ENCODE assay signal across 23 cellular contexts in the genomic region with DNA sequence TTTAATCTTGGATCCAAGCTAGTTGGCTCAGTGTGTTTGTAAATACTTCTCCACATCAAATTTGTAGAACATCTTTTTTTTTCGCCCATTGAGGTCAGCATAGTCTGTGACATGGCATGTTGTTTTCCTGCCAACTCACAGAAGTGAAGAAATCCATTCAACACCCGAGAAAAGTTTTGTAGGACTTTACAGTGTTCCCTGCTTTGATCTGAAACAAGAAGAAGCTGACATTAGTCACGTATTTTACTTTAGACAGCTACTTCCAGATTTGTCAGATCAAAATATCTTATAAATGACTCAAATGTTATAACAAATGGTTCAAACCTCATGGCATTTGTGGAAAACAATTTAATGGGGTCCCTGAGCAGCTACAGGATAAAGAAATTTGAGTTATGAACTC.
DNase-seq lines count a peak whose midpoint lies in the region; ATAC-seq and TF ChIP-seq lines count a peak whose summit lies in the region.
"Had no signal": no experiment of that assay in that cellular context is flagged by ENCODE, and none has a peak within 500 bp of the region (broad histone marks: within the 10 kb centered on the region; RNA-seq: fewer than 3 reads in every experiment).

No MANE protein-coding gene starts in this region.

- peaks cover 75% of the 10 kb centered on the region for H3K4me1 Mint-ChIP-seq in brain
- H3K4me1 Mint-ChIP-seq: CD4-positive, CD25-positive, alpha-beta regulatory T cell; IgD-negative memory B cell had no signal

- H3K4me1 ChIP-seq in Karpas-422 (ENCODE audit: low read length) = peaks cover 49% of the 10 kb centered on the region
- H3K4me1 ChIP-seq in heart left ventricle = no peaks in the 10 kb centered on the region
- H3K4me1 ChIP-seq: psoas muscle, upper lobe of right lung had no signal

- H3K27ac ChIP-seq in Karpas-422 (ENCODE audit: low read length) = no peak overlapping the region
- H3K27ac ChIP-seq in heart left ventricle = no peak overlapping the region
- H3K27ac ChIP-seq: PC-9, psoas muscle, upper lobe of right lung had no signal

- no peaks in the 10 kb centered on the region for H3K36me3 Mint-ChIP-seq in brain
- H3K36me3 Mint-ChIP-seq: CD4-positive, CD25-positive, alpha-beta regulatory T cell; IgD-negative memory B cell had no signal

- H3K27ac Mint-ChIP-seq in brain = peak overlapping the region in 3 of 5 experiments; percentile 49 to 81 (median 71)
- H3K27ac Mint-ChIP-seq: CD4-positive, CD25-positive, alpha-beta regulatory T cell; IgD-negative memory B cell; stimulated activated naive CD8-positive, alpha-beta T cell treated with anti-CD3 and anti-CD28 coated beads, Interleukin-15, Interleukin-2, amounts not matched to agents 100 ng/mL and 50 ng/mL, for 24 hours had no signal

- no peak overlapping the region for H3K4me3 Mint-ChIP-seq in brain
- H3K4me3 Mint-ChIP-seq: CD4-positive, CD25-positive, alpha-beta regulatory T cell; IgD-negative memory B cell; stimulated activated naive CD8-positive, alpha-beta T cell treated with anti-CD3 and anti-CD28 coated beads, Interleukin-15, Interleukin-2, amounts not matched to agents 100 ng/mL and 50 ng/mL, for 24 hours had no signal

- no peaks in the 10 kb centered on the region for H3K9me3 Mint-ChIP-seq in brain
- H3K9me3 Mint-ChIP-seq: stimulated activated naive CD8-positive, alpha-beta T cell treated with anti-CD3 and anti-CD28 coated beads, Interleukin-15, Interleukin-2, amounts not matched to agents 100 ng/mL and 50 ng/mL, for 24 hours had no signal

- no peaks in the 10 kb centered on the region for H3K9me2 ChIP-seq in Karpas-422 (replicated peaks; ENCODE audit: insufficient read depth, low read length)

- peak overlapping the region; percentile 41 for H2AFZ ChIP-seq in Karpas-422 (ENCODE audit: low read length)
- H2AFZ ChIP-seq: PC-9 had no signal

- no peak for TF ChIP-seq POLR2A in heart left ventricle (IDR thresholded peaks at IDR 0.05)

- intact Hi-C loops in heart left ventricle (cut with DNase I) = no loop called here

- no peak overlapping the region for H3K4me3 ChIP-seq in AG09309 (ENCODE audit: control insufficient read depth, low read depth, low read length)
- H3K4me3 ChIP-seq in Karpas-422 (ENCODE audit: low read length) = no peak overlapping the region
- H3K4me3 ChIP-seq in heart left ventricle = no peak overlapping the region
- H3K4me3 ChIP-seq: PC-9, psoas muscle, upper lobe of right lung had no signal

- H3K9me3 ChIP-seq in Karpas-422 (ENCODE audit: low read length) = no peaks in the 10 kb centered on the region
- H3K9me3 ChIP-seq in heart left ventricle = no peaks in the 10 kb centered on the region
- H3K9me3 ChIP-seq: psoas muscle, upper lobe of right lung had no signal

- H3K27me3 ChIP-seq in Karpas-422 (ENCODE audit: low read length) (no peaks in the 10 kb centered on the region), heart left ventricle (peaks cover 0 to 3% (median 0%) of the 10 kb centered on the region in 9 donors)
- H3K27me3 ChIP-seq: upper lobe of right lung had no signal

- no peak overlapping the region for H3K9ac ChIP-seq in Karpas-422 (ENCODE audit: low read length)

- H3K36me3 ChIP-seq in Karpas-422 (ENCODE audit: insufficient read depth, low read length) (no peaks in the 10 kb centered on the region), heart left ventricle (no peaks in the 10 kb centered on the region)
- H3K36me3 ChIP-seq: upper lobe of right lung had no signal

- 73 to 77% (median 75%) methylated on average over 3 of the region's 3 CpGs for WGBS in heart left ventricle, 4 donors

- no peaks in the 10 kb centered on the region for H4K20me1 ChIP-seq in Karpas-422 (ENCODE audit: insufficient read depth, low read depth, low read length)

- no peaks in the 10 kb centered on the region for H3K79me2 ChIP-seq in Karpas-422 (ENCODE audit: low read length)

- TF ChIP-seq CTCF in AG09309 (IDR thresholded peaks at IDR 0.05; ENCODE audit: control insufficient read depth, insufficient read depth, low read depth, low read length, missing control alignments) (no peak), brain (conservative IDR thresholded peaks at IDR 0.05) (no peak), heart left ventricle (IDR thresholded peaks at IDR 0.05) (no peak)

- DNase-seq in AG09309 (ENCODE audit: low read depth) (peak; percentile 50), Karpas-422 (no peak), iris pigment epithelial cell (ENCODE audit: low read depth) (peak; percentile 83), heart left ventricle (no peak), GM19238 (ENCODE audit: insufficient read length, low spot score) (no peak)
- DNase-seq: activated CD8-positive, alpha-beta memory T cell treated with anti-CD3 and anti-CD28 coated beads, Interleukin-2, amount 50 U/mL, for 4 hours; activated gamma-delta T cell; anterior cingulate cortex; CD4-positive, CD25-positive, alpha-beta regulatory T cell; dermis blood vessel endothelial cell; DND-41; kidney; mesendoderm; NCI-H1092 treated with DMSO at 0.1 percent for 48 hours; NCI-H69; PC-9; psoas muscle; upper lobe of right lung had no signal

- H3K27me3 Mint-ChIP-seq in brain = no peaks in the 10 kb centered on the region
- H3K27me3 Mint-ChIP-seq: CD4-positive, CD25-positive, alpha-beta regulatory T cell; IgD-negative memory B cell; stimulated activated naive CD8-positive, alpha-beta T cell treated with anti-CD3 and anti-CD28 coated beads, Interleukin-15, Interleukin-2, amounts not matched to agents 100 ng/mL and 50 ng/mL, for 24 hours had no signal

- H3K4me2 ChIP-seq in Karpas-422 (ENCODE audit: low read depth, low read length, poor library complexity, severe bottlenecking) = peak overlapping the region; percentile 51
- H3K4me2 ChIP-seq: PC-9 had no signal

- ATAC-seq in heart left ventricle (no peak), HG03460 (IDR thresholded peaks at IDR 0.05; ENCODE audit: unreplicated experiment) (no peak), GM19397 (IDR thresholded peaks at IDR 0.05; ENCODE audit: unreplicated experiment) (no peak)
- ATAC-seq: psoas muscle, upper lobe of right lung had no signal

Comparison
In these comparisons a context has a peak if more than half of its experiments do, and no peak if none do; other contexts are left out.
1. DNase-seq: peak in AG09309 (single experiment) and iris pigment epithelial cell (single experiment); none in Karpas-422 (single experiment), heart left ventricle (0 of 5) and GM19238 (single experiment).